In the genomic region with DNA sequence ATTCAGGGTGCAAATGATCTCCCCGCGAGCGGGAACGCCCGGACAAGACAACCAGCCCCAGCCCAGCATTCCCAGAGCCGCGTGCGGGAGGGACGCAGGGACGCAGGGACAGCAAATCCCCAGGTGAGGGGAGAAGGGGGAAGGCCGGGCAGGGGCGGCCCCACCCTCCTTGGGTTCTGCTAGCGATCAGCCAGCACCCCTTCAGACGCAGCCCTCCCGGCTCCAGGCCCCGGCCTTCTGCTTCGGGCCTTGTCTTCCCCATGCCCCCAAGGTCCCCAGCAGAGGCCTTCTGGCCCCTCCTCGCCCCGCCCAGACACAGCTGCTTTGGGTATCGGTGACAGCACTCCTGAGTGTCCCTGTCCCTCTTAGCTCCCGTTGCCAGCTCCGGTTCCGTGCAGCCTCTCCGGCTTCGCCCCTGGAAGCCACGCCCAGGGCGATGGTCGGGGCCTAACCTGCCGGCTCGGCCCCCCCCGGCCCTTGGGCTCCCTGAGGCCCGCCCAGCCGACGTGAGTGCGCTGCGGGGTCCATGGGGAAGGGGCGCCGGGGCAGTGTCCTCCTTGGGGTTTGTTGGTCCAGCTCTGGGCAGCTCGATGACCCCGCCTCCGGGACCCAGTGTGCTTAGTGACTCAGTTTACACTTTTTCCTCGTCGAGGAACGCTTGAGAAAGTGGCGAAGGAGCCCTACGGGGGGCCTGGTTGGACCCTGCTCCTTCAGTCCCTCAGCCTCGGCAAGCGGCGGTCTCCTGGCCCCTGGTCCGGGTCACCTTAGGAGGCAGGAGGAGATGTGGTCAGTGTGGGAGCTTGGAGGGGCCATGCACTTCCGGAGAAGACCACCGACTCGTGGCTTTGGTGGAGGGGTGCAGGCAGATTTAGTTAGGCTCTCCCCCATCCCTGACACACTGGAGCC, we compare ENCODE assay signal across 9 cellular contexts. TPM values are rescaled to one million over a fixed set of nuclear protein-coding genes. Genes with fewer than 3 reads are reported as not detected.
A peak's percentile ranks its signal among the peaks of the same experiment; 100 is the strongest.
DNase-seq lines count a peak whose midpoint lies in the region; ATAC-seq, FAIRE-seq and TF ChIP-seq lines count a peak whose summit lies in the region.
"Had no signal": no experiment of that assay in that cellular context is flagged by ENCODE, and none has a peak within 500 bp of the region (broad histone marks: within the 10 kb centered on the region; RNA-seq: fewer than 3 reads in every experiment).

No MANE protein-coding gene starts in this region.

- peaks cover 0 to 4% of the 10 kb centered on the region in 2 donors for H3K36me3 Mint-ChIP-seq in CD4-positive, alpha-beta memory T cell

- no peak for TF ChIP-seq EP300 in K562 (IDR thresholded peaks at IDR 0.05; ENCODE audit: low read length)

- H4K20me1 ChIP-seq in K562 (replicated peaks; ENCODE audit: control insufficient read depth, insufficient read depth, low read length), result no peaks in the 10 kb centered on the region

- H3K4me1 Mint-ChIP-seq in CD4-positive, alpha-beta memory T cell, result peaks cover 17 to 51% (median 30%) of the 10 kb centered on the region in 4 donors

- H3K79me2 ChIP-seq in K562 (ENCODE audit: control insufficient read depth, insufficient read depth, low read length), result no peaks in the 10 kb centered on the region

- H3K9me3 Mint-ChIP-seq in CD4-positive, alpha-beta memory T cell, result no peaks in the 10 kb centered on the region

- intact Hi-C loops in CD4-positive, alpha-beta memory T cell (cut with micrococcal nuclease), result no loop called here
- intact Hi-C loops in K562 (cut with micrococcal nuclease), result no loop called here

- no peak for TF ChIP-seq POLR2A in K562 (conservative IDR thresholded peaks at IDR 0.05)

- 12% methylated on average over 42 of the region's 53 CpGs for WGBS in K562 (ENCODE audit: insufficient coverage, low coverage, missing lambda C conversion rate)

- no peak for TF ChIP-seq CTCF in K562 (IDR thresholded peaks at IDR 0.05 in 2 of 3, conservative IDR thresholded peaks at IDR 0.05 in 1 of 3; ENCODE audit: insufficient read depth in 2 of 3, low read depth in 1 of 3, low read length in 3 of 3)

- in situ Hi-C loops in K562 (cut with MboI), result no loop called here

- H3K4me3 ChIP-seq in CD4-positive, alpha-beta memory T cell (ENCODE audit: low read length in 2 of 2), result peak overlapping the region; percentile 36 to 74
- H3K4me3 ChIP-seq in K562 (no peak overlapping the region), mononuclear cell (ENCODE audit: low read length) (peak overlapping the region; percentile 16)

- BruUV-seq in K562 (replicated peaks; lab: Mats Ljungman, UMichigan), result no TSS peak

- no peaks in the 10 kb centered on the region for H3K36me3 ChIP-seq in CD4-positive, alpha-beta memory T cell (ENCODE audit: insufficient read depth, low read length)
- H3K36me3 ChIP-seq in K562 (ENCODE audit: control insufficient read depth, insufficient read depth, low read length), result no peaks in the 10 kb centered on the region
- H3K36me3 ChIP-seq: right lobe of liver had no signal

- H3K27me3 ChIP-seq in CD4-positive, alpha-beta memory T cell (ENCODE audit: insufficient read depth, low read length), result no peaks in the 10 kb centered on the region
- H3K27me3 ChIP-seq in K562 (ENCODE audit: control insufficient read depth in 2 of 2, insufficient read depth in 2 of 2, low read length in 2 of 2) (peaks cover 9 to 43% of the 10 kb centered on the region in 2 experiments; a peak in 3 of 5 replicates), mononuclear cell (ENCODE audit: insufficient read depth, low read length) (peaks cover 71% of the 10 kb centered on the region)

- ATAC-seq in K562 (peak; percentile 28; the same call in 2 of the 3 replicates), HG03025 (IDR thresholded peaks at IDR 0.05; ENCODE audit: low FRiP score, unreplicated experiment) (no peak), GM21576 (IDR thresholded peaks at IDR 0.05; ENCODE audit: unreplicated experiment) (no peak), GM21786 (IDR thresholded peaks at IDR 0.05; ENCODE audit: unreplicated experiment) (no peak), HG02852 (IDR thresholded peaks at IDR 0.05; ENCODE audit: unreplicated experiment) (no peak)

- H3K4me2 ChIP-seq in K562 (ENCODE audit: insufficient read depth, low read length), result no peak overlapping the region

- no peak overlapping the region for H2AFZ ChIP-seq in K562 (ENCODE audit: low read depth, low read length)

- no peak for FAIRE-seq in K562 (lab: Jason Lieb, UNC)

- H3K9me1 ChIP-seq in K562 (ENCODE audit: control insufficient read depth, insufficient read depth, low read length), result no peaks in the 10 kb centered on the region

- peak overlapping the region; percentile 77 to 87 (median 82) for H3K4me3 Mint-ChIP-seq in CD4-positive, alpha-beta memory T cell

- no peak overlapping the region for H3K9ac ChIP-seq in K562 (ENCODE audit: insufficient read depth in 1 of 2, low read depth in 2 of 2, low read length in 2 of 2)

- CTCF ChIA-PET in CD4-positive, alpha-beta memory T cell (lab: Charles Lee; ENCODE audit: partially characterized antibody), result interaction anchor here (1.6 to 12.6 kb wide), 3 partner anchors 12 to 50 kb away, joined by 4 to 270 read pairs (median 13); a partner anchor contains a TSS
- CTCF ChIA-PET in K562 (lab: Yijun Ruan, JAX; ENCODE audit: low intra/inter-chr PET ratio), result no interaction called here

- TF ChIP-seq RAD21 in K562 (CRISPR knock-in tag; conservative IDR thresholded peaks at IDR 0.05 in 1 of 2, IDR thresholded peaks at IDR 0.05 in 1 of 2), result no peak

- H3K4me1 ChIP-seq in CD4-positive, alpha-beta memory T cell (ENCODE audit: insufficient read depth, low read length), result peaks cover 48% of the 10 kb centered on the region
- H3K4me1 ChIP-seq in K562 (replicated peaks in 1 of 2; ENCODE audit: control insufficient read depth in 2 of 2, insufficient read depth in 2 of 2, low read length in 2 of 2) (peaks cover 0 to 37% of the 10 kb centered on the region in 2 experiments; a peak in 2 of 5 replicates), mononuclear cell (ENCODE audit: insufficient read depth, low read length) (peaks cover 52% of the 10 kb centered on the region)

- DNase-seq in CD4-positive, alpha-beta memory T cell, result peak in 3 of 5 donors; percentile 22 to 65 (median 44)
- DNase-seq in NCI-H1105 (lab: John Stamatoyannopoulos, UW) (peak; percentile 11), K562 (ENCODE audit: extremely low read depth in 1 of 4, low spot score in 3 of 4) (peak; percentile 16 to 41 (median 24))

- H3K27me3 Mint-ChIP-seq in CD4-positive, alpha-beta memory T cell, result no peaks in the 10 kb centered on the region

- H3K27ac ChIP-seq in CD4-positive, alpha-beta memory T cell (ENCODE audit: low read depth, low read length), result peak overlapping the region; percentile 54
- no peak overlapping the region for H3K27ac ChIP-seq in K562 (ENCODE audit: extremely low read depth, low read depth, low read length)
- H3K27ac ChIP-seq: right lobe of liver had no signal

- POLR2A ChIA-PET in CD4-positive, alpha-beta memory T cell (lab: Charles Lee; ENCODE audit: partially characterized antibody), result interaction anchor here (0.6 to 7.7 kb wide), 10 partner anchors 8 to 263 kb away, joined by 3 to 330 read pairs (median 6); a partner anchor contains a TSS
- POLR2A ChIA-PET in K562 (lab: Yijun Ruan, JAX), result interaction anchor here (0.6 to 0.9 kb wide), 3 partner anchors 16 to 519 kb away, joined by 3 to 5 read pairs (median 3); no protein-coding TSS in a partner anchor

- H3K27ac Mint-ChIP-seq in CD4-positive, alpha-beta memory T cell, result peak overlapping the region in 3 of 7 donors; percentile 17 to 94 (median 63)

- no peaks in the 10 kb centered on the region for H3K9me3 ChIP-seq in CD4-positive, alpha-beta memory T cell (ENCODE audit: control insufficient read depth in 1 of 2, low read length in 2 of 2)
- H3K9me3 ChIP-seq in K562 (replicated peaks; ENCODE audit: control insufficient read depth, insufficient read depth, low read depth, low read length) (no peaks in the 10 kb centered on the region), mononuclear cell (ENCODE audit: low read depth, low read length) (no peaks in the 10 kb centered on the region)
- H3K9me3 ChIP-seq: right lobe of liver had no signal

TF ChIP-seq in K562, 482 proteins besides CTCF, POLR2A, EP300 and RAD21 (continues in another document):
- peak; percentile 1 for TF ChIP-seq PCBP1 (IDR thresholded peaks at IDR 0.05; ENCODE audit: low read depth, low read length, poor library complexity, severe bottlenecking)

RNA-seq across cellular contexts. Expression of a gene that starts 50.5 kb away (rescaled TPM):
- 10 to 100 TPM; 66.1 to 81.2 TPM for total RNA-seq in CD4-positive, alpha-beta memory T cell
- polyA plus RNA-seq in CD4-positive, alpha-beta memory T cell, result 100 to 1,000 TPM; 114 to 161 TPM
- 14.4 and 17.0 TPM in 2 replicates for total RNA-seq in K562 (2011; cell fraction: chromatin; rRNA removed; ENCODE audit: low replicate concordance)
- total RNA-seq in K562 (2011; cell fraction: nucleolus; rRNA removed), result 12.1 and 12.7 TPM in 2 replicates
- 14.9 and 16.1 TPM in 2 replicates for total RNA-seq in K562 (2011; cell fraction: nucleoplasm; rRNA removed)
- 22.6 and 30.9 TPM in 2 replicates for total RNA-seq in K562 (2014; rRNA removed)
- total RNA-seq in K562 (2014; rRNA removed; fragmentation: Illumina TruSeq; extraction: Trizol), result 52.6 and 57.9 TPM in 2 replicates
- total RNA-seq in K562 (2015; rRNA removed; fragmentation: Illumina TruSeq; extraction: Trizol), result 44.8 and 47.0 TPM in 2 replicates
- 41.1 and 43.2 TPM in 2 replicates for total RNA-seq in K562 (2021)
- polyA plus RNA-seq in K562 (2011; rRNA removed), result 54.0 and 59.2 TPM in 2 replicates
- polyA plus RNA-seq in K562 (2011; cell fraction: cytosol; rRNA removed), result 29.8 and 49.7 TPM in 2 replicates
- polyA plus RNA-seq in K562 (2011; cell fraction: nucleus; rRNA removed), result 38.0 and 55.7 TPM in 2 replicates
- 51.0 and 61.3 TPM in 2 replicates for polyA plus RNA-seq in K562 (2012)
- polyA plus RNA-seq in K562 (2014; fragmentation: Illumina TruSeq; extraction: Trizol), result 75.2 and 92.2 TPM in 2 replicates
- polyA plus RNA-seq in K562 (2014; fragmentation: Nextera tagmentation; extraction: Ambion mirVana), result 10 to 100 TPM; 56.9 to 74.5 TPM
- polyA plus RNA-seq in K562 (2014; rRNA removed), result 34.8 and 41.8 TPM in 2 replicates
- polyA minus RNA-seq in K562 (2011; rRNA and poly(A)+ RNA removed), result 32.1 and 35.0 TPM in 2 replicates
- 8.7 and 11.4 TPM in 2 replicates for polyA minus RNA-seq in K562 (2011; cell fraction: cytosol; rRNA and poly(A)+ RNA removed)
- 9.0 and 16.4 TPM in 2 replicates for polyA minus RNA-seq in K562 (2011; cell fraction: nucleus; rRNA and poly(A)+ RNA removed)
- total RNA-seq in mononuclear cell, result 58.6 TPM
